ENCODE assay signal across 1 cellular context in the genomic region with DNA sequence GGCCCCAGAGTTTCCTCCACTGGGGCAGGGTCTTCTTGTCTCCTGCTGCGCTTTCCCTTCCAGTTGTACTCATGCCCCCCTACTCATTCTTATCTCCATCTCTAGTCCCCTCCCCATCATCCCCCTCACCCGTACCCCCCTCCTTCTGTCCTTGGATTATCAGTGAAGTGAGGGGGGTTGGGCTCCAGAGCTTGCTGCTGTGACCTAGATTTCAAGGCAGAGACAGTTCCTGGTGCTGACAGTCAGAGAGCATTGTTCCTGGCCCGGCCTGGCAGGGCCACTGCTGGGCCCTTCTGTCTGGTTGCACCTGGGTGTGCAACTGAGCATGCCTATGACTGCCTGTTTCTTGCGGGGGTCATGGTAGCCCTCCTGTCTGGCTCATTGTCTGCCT.
TF ChIP-seq lines count a peak whose summit lies in the region.

No MANE protein-coding gene starts in this region.

TF ChIP-seq in HepG2, 621 proteins besides CTCF, POLR2A, EP300 and RAD21:
- TF ChIP-seq ZNF839 (CRISPR knock-in tag; IDR thresholded peaks at IDR 0.05; ENCODE audit: borderline replicate concordance), result no peak
- TF ChIP-seq MAF1 (CRISPR knock-in tag; IDR thresholded peaks at IDR 0.05; ENCODE audit: borderline replicate concordance), result no peak
- no peak for TF ChIP-seq ZNF614 (CRISPR knock-in tag; IDR thresholded peaks at IDR 0.05; ENCODE audit: borderline replicate concordance)
- TF ChIP-seq RBAK (CRISPR knock-in tag; IDR thresholded peaks at IDR 0.05), result no peak
- TF ChIP-seq SMC3 (IDR thresholded peaks at IDR 0.05; ENCODE audit: low read length), result no peak
- no peak for TF ChIP-seq ZNF670 (CRISPR knock-in tag; IDR thresholded peaks at IDR 0.05; ENCODE audit: borderline replicate concordance)
